Comparison of ENCODE assay signal across 17 cellular contexts in the genomic region with DNA sequence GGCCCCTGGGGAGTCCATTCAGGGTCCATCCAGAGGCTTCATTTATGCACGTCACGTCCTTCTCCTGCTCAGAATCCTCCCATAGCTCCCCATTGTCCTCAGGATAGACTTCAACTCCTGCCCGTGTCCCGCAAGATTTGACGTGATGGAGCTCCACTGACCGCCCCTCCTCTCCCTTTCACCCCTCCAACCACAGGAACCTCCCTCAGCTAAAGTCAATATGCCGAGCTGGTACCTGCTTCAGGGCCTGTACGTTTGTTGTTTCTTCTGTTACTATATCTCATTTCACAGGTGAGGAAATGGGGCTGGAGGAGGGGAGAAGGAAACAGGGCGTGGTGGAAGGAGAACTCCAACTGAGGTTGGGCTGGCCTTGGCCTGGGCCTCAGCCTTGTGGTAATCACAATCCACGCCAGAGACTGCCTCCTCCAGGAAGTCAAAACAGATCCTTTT. TPM values are rescaled to one million over a fixed set of nuclear protein-coding genes. Genes with fewer than 3 reads are reported as not detected.
DNase-seq lines count a peak whose midpoint lies in the region; ATAC-seq and TF ChIP-seq lines count a peak whose summit lies in the region.
"Had no signal": no experiment of that assay in that cellular context is flagged by ENCODE, and none has a peak within 500 bp of the region (broad histone marks: within the 10 kb centered on the region; RNA-seq: fewer than 3 reads in every experiment).

No MANE protein-coding gene starts in this region.

- peak overlapping the region; percentile 31 for H3K4me2 ChIP-seq in PC-9

- no peaks in the 10 kb centered on the region for H4K20me1 ChIP-seq in PC-9 (ENCODE audit: insufficient read depth)

- H3K36me3 Mint-ChIP-seq in MCF 10A (ENCODE audit: insufficient read depth, unreplicated experiment), result peaks cover 7% of the 10 kb centered on the region

- H3K9me2 ChIP-seq in PC-9 (ENCODE audit: insufficient read depth), result no peaks in the 10 kb centered on the region

- peaks cover 15% of the 10 kb centered on the region for H3K4me1 Mint-ChIP-seq in MCF 10A (ENCODE audit: insufficient read depth, unreplicated experiment)

- BruUV-seq in MCF 10A (replicated peaks; lab: Mats Ljungman, UMichigan) (no TSS peak), PC-9 (replicated peaks; lab: Mats Ljungman, UMichigan) (no TSS peak)

- no peak for ATAC-seq in lower lobe of right lung
- no peak for ATAC-seq in GM18511 (IDR thresholded peaks at IDR 0.05; ENCODE audit: unreplicated experiment)
- no peak for ATAC-seq in HG03097 (IDR thresholded peaks at IDR 0.05; ENCODE audit: low FRiP score, unreplicated experiment)
- ATAC-seq in HG03342 (IDR thresholded peaks at IDR 0.05; ENCODE audit: unreplicated experiment), result no peak

- H3K27me3 Mint-ChIP-seq in MCF 10A (ENCODE audit: insufficient read depth, unreplicated experiment), result no peaks in the 10 kb centered on the region
- H3K27me3 Mint-ChIP-seq: CD4-positive, alpha-beta T cell had no signal

- DNase-seq in MCF 10A (ENCODE audit: unreplicated experiment) (peak; percentile 23), breast epithelium (ENCODE audit: low spot score in 2 of 2) (no peak), PC-9 (peak in 1 of 2 experiments; percentile 71), lower lobe of right lung (peak; percentile 37), stomach (peak; percentile 48)
- DNase-seq: AML-193; CD4-positive, alpha-beta T cell; DMS79 treated with DMSO at 0.1 percent for 48 hours; GM23248; Karpas-422; NCI-H1417 treated with DMSO at 0.1 percent for 48 hours; NCI-H2029; NCI-H510A treated with DMSO at 0.1 percent for 48 hours; SHP77 had no signal

- TF ChIP-seq CTCF in MCF 10A (IDR thresholded peaks at IDR 0.05; ENCODE audit: unreplicated experiment) (no peak), breast epithelium (IDR thresholded peaks at IDR 0.05) (no peak), PC-9 (conservative IDR thresholded peaks at IDR 0.05) (no peak), lower lobe of right lung (IDR thresholded peaks at IDR 0.05) (no peak), stomach (IDR thresholded peaks at IDR 0.05) (no peak)

- no peak overlapping the region for H3K4me3 Mint-ChIP-seq in MCF 10A (ENCODE audit: unreplicated experiment)
- H3K4me3 Mint-ChIP-seq: CD4-positive, alpha-beta T cell had no signal

- H3K9me3 Mint-ChIP-seq in MCF 10A (ENCODE audit: unreplicated experiment), result no peaks in the 10 kb centered on the region
- H3K9me3 Mint-ChIP-seq: CD4-positive, alpha-beta T cell had no signal

- TF ChIP-seq EP300 in stomach (IDR thresholded peaks at IDR 0.05), result no peak

- H3K4me1 ChIP-seq in breast epithelium (peaks cover 0 to 7% of the 10 kb centered on the region in 2 donors), PC-9 (replicated peaks; ENCODE audit: insufficient read depth) (peaks cover 51% of the 10 kb centered on the region), lower lobe of right lung (peaks cover 21% of the 10 kb centered on the region), stomach (peaks cover 0 to 31% (median 4%) of the 10 kb centered on the region in 4 donors)

- H3K79me2 ChIP-seq in PC-9 (ENCODE audit: low read depth), result no peaks in the 10 kb centered on the region; the same call in 1 of the 2 replicates

- POLR2A ChIA-PET in MCF 10A (lab: Yijun Ruan, JAX), result no interaction called here
- POLR2A ChIA-PET in PC-9 (lab: Charles Lee; ENCODE audit: unreplicated experiment), result no interaction called here

- CTCF ChIA-PET in MCF 10A (lab: Yijun Ruan, JAX), result no interaction called here
- CTCF ChIA-PET in PC-9 (lab: Charles Lee), result interaction anchor here (0.5 kb wide), 1 partner anchor 226 kb away, joined by 6 read pairs; no protein-coding TSS in a partner anchor

- WGBS in stomach, 5 donors, result 46 to 79% (median 60%) methylated on average over 10 of the region's 10 CpGs

- H3K4me3 ChIP-seq in breast epithelium, result no peak overlapping the region
- no peak overlapping the region for H3K4me3 ChIP-seq in PC-9
- H3K4me3 ChIP-seq in lower lobe of right lung, result no peak overlapping the region
- no peak overlapping the region for H3K4me3 ChIP-seq in stomach
- H3K4me3 ChIP-seq: GM23248 had no signal

- intact Hi-C loops in MCF 10A (cut with micrococcal nuclease) (no loop called here), breast epithelium (cut with DNase I; ENCODE audit: low total_unique reads) (no loop called here), PC-9 (cut with micrococcal nuclease; ENCODE audit: unreplicated experiment) (no loop called here), lower lobe of right lung (cut with DNase I) (no loop called here), stomach (cut with DNase I; ENCODE audit: low total_unique reads) (no loop called here)

- TF ChIP-seq POLR2A in breast epithelium (IDR thresholded peaks at IDR 0.05), result no peak
- no peak for TF ChIP-seq POLR2A in stomach (IDR thresholded peaks at IDR 0.05)

- no peak overlapping the region for H3K27ac ChIP-seq in breast epithelium
- H3K27ac ChIP-seq in PC-9, result peak overlapping the region; percentile 60
- no peak overlapping the region for H3K27ac ChIP-seq in lower lobe of right lung
- no peak overlapping the region for H3K27ac ChIP-seq in stomach
- H3K27ac ChIP-seq: GM23248 had no signal

- no peaks in the 10 kb centered on the region for H3K27me3 ChIP-seq in breast epithelium
- H3K27me3 ChIP-seq in PC-9 (ENCODE audit: insufficient read depth, low read depth), result no peaks in the 10 kb centered on the region
- H3K27me3 ChIP-seq in lower lobe of right lung (ENCODE audit: low read depth), result no peaks in the 10 kb centered on the region
- H3K27me3 ChIP-seq in stomach, result no peaks in the 10 kb centered on the region

- peaks cover 33% of the 10 kb centered on the region for H3F3A ChIP-seq in PC-9 (ENCODE audit: insufficient read depth, low read depth)

- H3K36me3 ChIP-seq in breast epithelium (no peaks in the 10 kb centered on the region), PC-9 (ENCODE audit: low read depth) (no peaks in the 10 kb centered on the region), lower lobe of right lung (no peaks in the 10 kb centered on the region), stomach (no peaks in the 10 kb centered on the region)

- no peaks in the 10 kb centered on the region for H3K9me3 ChIP-seq in breast epithelium
- H3K9me3 ChIP-seq in PC-9 (ENCODE audit: insufficient read depth, low read depth), result no peaks in the 10 kb centered on the region
- H3K9me3 ChIP-seq in lower lobe of right lung, result no peaks in the 10 kb centered on the region
- H3K9me3 ChIP-seq in stomach, result peaks cover 0 to 3% (median 0%) of the 10 kb centered on the region in 4 donors

- H2AFZ ChIP-seq in PC-9, result no peak overlapping the region
- H2AFZ ChIP-seq: GM23248 had no signal

- no peak overlapping the region for H3K27ac Mint-ChIP-seq in MCF 10A (ENCODE audit: low read depth, unreplicated experiment)
- H3K27ac Mint-ChIP-seq: CD4-positive, alpha-beta T cell had no signal

RNA-seq across cellular contexts. Expression of a gene that starts 38.6 kb away (rescaled TPM):
- total RNA-seq in MCF 10A (2022), result 221 and 226 TPM in 2 replicates
- total RNA-seq in breast epithelium, result 100 to 1,000 TPM; 137 to 177 (median 149) TPM
- 112 and 117 TPM in 2 replicates for total RNA-seq in PC-9 (2021)
- 326 TPM for total RNA-seq in lower lobe of right lung
- total RNA-seq in stomach, result 100 to 1,000 TPM in 2 of 5 donors, 10 to 100 TPM in 3; 21.1 to 200 (median 37.1) TPM
- polyA plus RNA-seq in stomach, result 10 to 100 TPM; 24.5 to 41.5 (median 30.2) TPM

Comparison
In these comparisons a context has a peak if more than half of its experiments do, and no peak if none do; other contexts are left out.
1. DNase-seq: peak in MCF 10A (single experiment), lower lobe of right lung (single experiment) and stomach (single experiment); none in breast epithelium (0 of 2).